In the genomic region with DNA sequence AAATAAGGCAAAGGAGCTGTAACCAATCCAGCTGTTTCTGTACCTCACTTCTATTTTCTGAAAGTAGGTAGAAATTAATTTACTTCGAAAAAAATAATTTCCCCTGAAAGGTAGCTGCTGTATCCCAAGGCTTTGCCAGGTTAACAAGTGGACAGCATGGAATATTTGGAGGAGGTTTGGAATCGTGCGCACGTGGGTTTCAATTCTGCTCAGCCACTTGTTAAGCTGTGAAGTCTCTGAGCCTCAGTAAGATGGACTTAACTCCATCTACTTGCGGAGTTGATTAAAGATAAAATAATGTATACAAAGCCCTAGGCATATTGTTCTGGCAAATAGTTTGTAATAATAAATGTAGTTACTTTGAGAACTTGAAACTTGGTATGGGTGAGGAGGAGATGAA, we compare ENCODE assay signal across 1 cellular context.
TF ChIP-seq lines count a peak whose summit lies in the region.

No MANE protein-coding gene starts in this region.

TF ChIP-seq in K562, 482 proteins besides CTCF, POLR2A, EP300 and RAD21:
- TF ChIP-seq NRF1 (conservative IDR thresholded peaks at IDR 0.05 in 1 of 2, IDR thresholded peaks at IDR 0.05 in 1 of 2) (peak; percentile 33 to 61; a peak in 3 of 4 replicates), STAT5B (CRISPR knock-in tag; IDR thresholded peaks at IDR 0.05) (no peak), PHTF2 (CRISPR knock-in tag; IDR thresholded peaks at IDR 0.05) (0 out of 2 replicates have a peak, but pooled peaks have one; percentile 20), MTA2 (IDR thresholded peaks at IDR 0.05; ENCODE audit: low read depth) (no peak), NFRKB (IDR thresholded peaks at IDR 0.05; ENCODE audit: low read depth) (peak; percentile 74), L3MBTL2 (IDR thresholded peaks at IDR 0.05) (peak; percentile 92), HDGF (IDR thresholded peaks at IDR 0.05) (no peak), RBM14 (IDR thresholded peaks at IDR 0.05; ENCODE audit: borderline replicate concordance, insufficient read depth, low read depth, low read length) (no peak), FUS (optimal IDR thresholded peaks at IDR 0.05; ENCODE audit: low read depth, low read length) (no peak)
- TF ChIP-seq, protein P1, sequence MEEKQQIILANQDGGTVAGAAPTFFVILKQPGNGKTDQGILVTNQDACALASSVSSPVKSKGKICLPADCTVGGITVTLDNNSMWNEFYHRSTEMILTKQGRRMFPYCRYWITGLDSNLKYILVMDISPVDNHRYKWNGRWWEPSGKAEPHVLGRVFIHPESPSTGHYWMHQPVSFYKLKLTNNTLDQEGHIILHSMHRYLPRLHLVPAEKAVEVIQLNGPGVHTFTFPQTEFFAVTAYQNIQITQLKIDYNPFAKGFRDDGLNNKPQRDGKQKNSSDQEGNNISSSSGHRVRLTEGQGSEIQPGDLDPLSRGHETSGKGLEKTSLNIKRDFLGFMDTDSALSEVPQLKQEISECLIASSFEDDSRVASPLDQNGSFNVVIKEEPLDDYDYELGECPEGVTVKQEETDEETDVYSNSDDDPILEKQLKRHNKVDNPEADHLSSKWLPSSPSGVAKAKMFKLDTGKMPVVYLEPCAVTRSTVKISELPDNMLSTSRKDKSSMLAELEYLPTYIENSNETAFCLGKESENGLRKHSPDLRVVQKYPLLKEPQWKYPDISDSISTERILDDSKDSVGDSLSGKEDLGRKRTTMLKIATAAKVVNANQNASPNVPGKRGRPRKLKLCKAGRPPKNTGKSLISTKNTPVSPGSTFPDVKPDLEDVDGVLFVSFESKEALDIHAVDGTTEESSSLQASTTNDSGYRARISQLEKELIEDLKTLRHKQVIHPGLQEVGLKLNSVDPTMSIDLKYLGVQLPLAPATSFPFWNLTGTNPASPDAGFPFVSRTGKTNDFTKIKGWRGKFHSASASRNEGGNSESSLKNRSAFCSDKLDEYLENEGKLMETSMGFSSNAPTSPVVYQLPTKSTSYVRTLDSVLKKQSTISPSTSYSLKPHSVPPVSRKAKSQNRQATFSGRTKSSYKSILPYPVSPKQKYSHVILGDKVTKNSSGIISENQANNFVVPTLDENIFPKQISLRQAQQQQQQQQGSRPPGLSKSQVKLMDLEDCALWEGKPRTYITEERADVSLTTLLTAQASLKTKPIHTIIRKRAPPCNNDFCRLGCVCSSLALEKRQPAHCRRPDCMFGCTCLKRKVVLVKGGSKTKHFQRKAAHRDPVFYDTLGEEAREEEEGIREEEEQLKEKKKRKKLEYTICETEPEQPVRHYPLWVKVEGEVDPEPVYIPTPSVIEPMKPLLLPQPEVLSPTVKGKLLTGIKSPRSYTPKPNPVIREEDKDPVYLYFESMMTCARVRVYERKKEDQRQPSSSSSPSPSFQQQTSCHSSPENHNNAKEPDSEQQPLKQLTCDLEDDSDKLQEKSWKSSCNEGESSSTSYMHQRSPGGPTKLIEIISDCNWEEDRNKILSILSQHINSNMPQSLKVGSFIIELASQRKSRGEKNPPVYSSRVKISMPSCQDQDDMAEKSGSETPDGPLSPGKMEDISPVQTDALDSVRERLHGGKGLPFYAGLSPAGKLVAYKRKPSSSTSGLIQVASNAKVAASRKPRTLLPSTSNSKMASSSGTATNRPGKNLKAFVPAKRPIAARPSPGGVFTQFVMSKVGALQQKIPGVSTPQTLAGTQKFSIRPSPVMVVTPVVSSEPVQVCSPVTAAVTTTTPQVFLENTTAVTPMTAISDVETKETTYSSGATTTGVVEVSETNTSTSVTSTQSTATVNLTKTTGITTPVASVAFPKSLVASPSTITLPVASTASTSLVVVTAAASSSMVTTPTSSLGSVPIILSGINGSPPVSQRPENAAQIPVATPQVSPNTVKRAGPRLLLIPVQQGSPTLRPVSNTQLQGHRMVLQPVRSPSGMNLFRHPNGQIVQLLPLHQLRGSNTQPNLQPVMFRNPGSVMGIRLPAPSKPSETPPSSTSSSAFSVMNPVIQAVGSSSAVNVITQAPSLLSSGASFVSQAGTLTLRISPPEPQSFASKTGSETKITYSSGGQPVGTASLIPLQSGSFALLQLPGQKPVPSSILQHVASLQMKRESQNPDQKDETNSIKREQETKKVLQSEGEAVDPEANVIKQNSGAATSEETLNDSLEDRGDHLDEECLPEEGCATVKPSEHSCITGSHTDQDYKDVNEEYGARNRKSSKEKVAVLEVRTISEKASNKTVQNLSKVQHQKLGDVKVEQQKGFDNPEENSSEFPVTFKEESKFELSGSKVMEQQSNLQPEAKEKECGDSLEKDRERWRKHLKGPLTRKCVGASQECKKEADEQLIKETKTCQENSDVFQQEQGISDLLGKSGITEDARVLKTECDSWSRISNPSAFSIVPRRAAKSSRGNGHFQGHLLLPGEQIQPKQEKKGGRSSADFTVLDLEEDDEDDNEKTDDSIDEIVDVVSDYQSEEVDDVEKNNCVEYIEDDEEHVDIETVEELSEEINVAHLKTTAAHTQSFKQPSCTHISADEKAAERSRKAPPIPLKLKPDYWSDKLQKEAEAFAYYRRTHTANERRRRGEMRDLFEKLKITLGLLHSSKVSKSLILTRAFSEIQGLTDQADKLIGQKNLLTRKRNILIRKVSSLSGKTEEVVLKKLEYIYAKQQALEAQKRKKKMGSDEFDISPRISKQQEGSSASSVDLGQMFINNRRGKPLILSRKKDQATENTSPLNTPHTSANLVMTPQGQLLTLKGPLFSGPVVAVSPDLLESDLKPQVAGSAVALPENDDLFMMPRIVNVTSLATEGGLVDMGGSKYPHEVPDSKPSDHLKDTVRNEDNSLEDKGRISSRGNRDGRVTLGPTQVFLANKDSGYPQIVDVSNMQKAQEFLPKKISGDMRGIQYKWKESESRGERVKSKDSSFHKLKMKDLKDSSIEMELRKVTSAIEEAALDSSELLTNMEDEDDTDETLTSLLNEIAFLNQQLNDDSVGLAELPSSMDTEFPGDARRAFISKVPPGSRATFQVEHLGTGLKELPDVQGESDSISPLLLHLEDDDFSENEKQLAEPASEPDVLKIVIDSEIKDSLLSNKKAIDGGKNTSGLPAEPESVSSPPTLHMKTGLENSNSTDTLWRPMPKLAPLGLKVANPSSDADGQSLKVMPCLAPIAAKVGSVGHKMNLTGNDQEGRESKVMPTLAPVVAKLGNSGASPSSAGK (IDR thresholded peaks at IDR 0.05) = peak; percentile 77
TF ChIP-seq in K562: peak in this region for 5.
